In the genomic region with DNA sequence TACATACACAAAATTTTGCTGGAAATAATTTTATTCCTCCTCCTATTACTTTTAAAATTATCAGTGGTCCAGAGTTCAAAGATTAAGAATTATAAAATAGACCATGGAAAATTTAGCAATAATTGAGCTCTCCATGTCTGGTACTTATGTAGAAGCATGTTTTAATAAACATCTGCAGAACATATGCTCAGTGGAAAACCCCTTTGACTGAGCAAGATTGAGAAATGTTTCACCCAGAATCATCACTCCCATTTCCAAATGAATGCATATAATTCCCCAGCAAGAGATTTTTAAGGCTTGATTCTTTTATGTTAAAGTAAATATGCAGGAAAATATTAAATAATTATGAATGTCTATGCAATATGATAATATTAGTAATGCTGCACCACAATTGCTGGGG, we compare ENCODE assay signal across 17 cellular contexts. TPM values are rescaled to one million over a fixed set of nuclear protein-coding genes. Genes with fewer than 3 reads are reported as not detected.
A peak's percentile ranks its signal among the peaks of the same experiment; 100 is the strongest.
DNase-seq lines count a peak whose midpoint lies in the region; ATAC-seq, FAIRE-seq and TF ChIP-seq lines count a peak whose summit lies in the region.
"Had no signal": no experiment of that assay in that cellular context is flagged by ENCODE, and none has a peak within 500 bp of the region (broad histone marks: within the 10 kb centered on the region; RNA-seq: fewer than 3 reads in every experiment).

No MANE protein-coding gene starts in this region.

- H3K56ac ChIP-seq in IMR-90 (ENCODE audit: extremely low read depth, insufficient read depth, low read length) (no peak overlapping the region), mesendoderm (ENCODE audit: low read length) (no peak overlapping the region)

- H2AK5ac ChIP-seq in IMR-90 (ENCODE audit: low read depth, low read length) (no peak overlapping the region), mesendoderm (ENCODE audit: low read length) (no peak overlapping the region)

- no peak overlapping the region for H3K4me2 ChIP-seq in IMR-90 (ENCODE audit: low read depth, low read length)
- no peak overlapping the region for H3K4me2 ChIP-seq in mesendoderm (ENCODE audit: low read length)
- H3K4me2 ChIP-seq: PC-9, SK-N-SH had no signal

- H3K18ac ChIP-seq in IMR-90 (ENCODE audit: low read depth, low read length) (no peak overlapping the region), mesendoderm (ENCODE audit: low read length) (no peak overlapping the region)

- TF ChIP-seq CTCF in IMR-90 (conservative IDR thresholded peaks at IDR 0.05; ENCODE audit: low read depth, low read length): no peak

- POLR2A ChIA-PET in IMR-90 (lab: Charles Lee; ENCODE audit: unreplicated experiment): no interaction called here

- H2BK20ac ChIP-seq in IMR-90 (ENCODE audit: low read depth, low read length): no peak overlapping the region

- no peak overlapping the region for H3K14ac ChIP-seq in IMR-90 (replicated peaks; ENCODE audit: low read depth, low read length)

- no peak for DNase-seq in GM18507 (ENCODE audit: extremely low spot score, insufficient read length, low read depth)
- DNase-seq in IMR-90: peak; percentile 68
- DNase-seq in mesendoderm: no peak
- DNase-seq in stimulated activated CD4-positive, alpha-beta T cell treated with anti-CD3 and anti-CD28 coated beads, Interleukin-15, amount 100 ng/mL, for 24 hours: no peak
- DNase-seq in NCI-H345 treated with DMSO at 0.1 percent for 48 hours (lab: John Stamatoyannopoulos, UW; ENCODE audit: unreplicated experiment): no peak
- DNase-seq: NCI-H1048, NCI-H146, NCI-H2107, NCI-H345, NCI-H69, PC-9, SK-N-SH had no signal

- H2BK15ac ChIP-seq in IMR-90 (ENCODE audit: low read depth, low read length): no peak overlapping the region
- no peak overlapping the region for H2BK15ac ChIP-seq in mesendoderm (replicated peaks; ENCODE audit: low read depth)

- intact Hi-C loops in IMR-90 (cut with micrococcal nuclease): no loop called here

- H3K4me1 Mint-ChIP-seq in stimulated activated memory B cell treated with anti-CD40 and anti-IgM and Interleukin-4, amounts not matched to agents 10 μg/mL and 1 μg/mL and 100 μg/mL, for 72 hours: peaks cover 81% of the 10 kb centered on the region

- H3K4me3 ChIP-seq in IMR-90 (ENCODE audit: insufficient read depth, low read depth, low read length): no peak overlapping the region
- H3K4me3 ChIP-seq in mesendoderm (ENCODE audit: low read length): no peak overlapping the region
- H3K4me3 ChIP-seq: PC-9 had no signal

- no peaks in the 10 kb centered on the region for H4K20me1 ChIP-seq in IMR-90 (ENCODE audit: insufficient read depth, low read length)

- H3K36me3 ChIP-seq in IMR-90 (ENCODE audit: control insufficient read depth, insufficient read depth, low read length) (no peaks in the 10 kb centered on the region), mesendoderm (ENCODE audit: control insufficient read depth, insufficient read depth, low read length) (no peaks in the 10 kb centered on the region)

- H4K8ac ChIP-seq in IMR-90 (ENCODE audit: low read depth in 2 of 2, low read length in 2 of 2): no peak overlapping the region
- H4K8ac ChIP-seq in mesendoderm (ENCODE audit: low read depth, low read length): no peak overlapping the region

- no peak overlapping the region for H2AK9ac ChIP-seq in IMR-90 (replicated peaks; ENCODE audit: low read depth, low read length, poor library complexity)

- H3K9me1 ChIP-seq in IMR-90 (ENCODE audit: insufficient read depth, low read length): 0 out of 2 replicates have a peak, but pooled peaks cover 2% of the 10 kb centered on the region

- H3K9ac ChIP-seq in IMR-90 (ENCODE audit: low read depth, low read length) (no peak overlapping the region), mesendoderm (ENCODE audit: low read length) (no peak overlapping the region)
- H3K9ac ChIP-seq: SK-N-SH had no signal

- no peak overlapping the region for H3K4ac ChIP-seq in IMR-90 (ENCODE audit: low read depth, low read length)
- H3K4ac ChIP-seq in mesendoderm (ENCODE audit: low read depth, low read length): no peak overlapping the region

- FAIRE-seq in GM18507 (lab: Jason Lieb, UNC) (peak; percentile 5), endometrium (lab: Jason Lieb, UNC) (peak; percentile 4)
- FAIRE-seq: H1 had no signal

- no peaks in the 10 kb centered on the region for H3K9me3 ChIP-seq in IMR-90 (ENCODE audit: control insufficient read depth, insufficient read depth, low read length)
- H3K9me3 ChIP-seq: SK-N-SH had no signal

- H2BK120ac ChIP-seq in IMR-90 (ENCODE audit: low read depth, low read length): no peak overlapping the region
- no peak overlapping the region for H2BK120ac ChIP-seq in mesendoderm (ENCODE audit: low read depth, low read length)

- H3K27me3 ChIP-seq in IMR-90 (ENCODE audit: control insufficient read depth, insufficient read depth, low read length) (no peaks in the 10 kb centered on the region; the same call in 1 of the 2 replicates), mesendoderm (ENCODE audit: insufficient read depth, low read length, poor library complexity) (no peaks in the 10 kb centered on the region)

- no peak overlapping the region for H3K4me3 Mint-ChIP-seq in stimulated activated memory B cell treated with anti-CD40 and anti-IgM and Interleukin-4, amounts not matched to agents 10 μg/mL and 1 μg/mL and 100 μg/mL, for 72 hours
- H3K4me3 Mint-ChIP-seq: T-helper 1 cell treated with Interleukin-12 subunit alpha and Interleukin-12 subunit beta and Interleukin-4 antibody, amounts not matched to agents 30 μg/mL and 1 μg/mL, for 36 hours had no signal

- H4K5ac ChIP-seq in IMR-90 (ENCODE audit: low read depth, low read length): no peak overlapping the region
- H4K5ac ChIP-seq in mesendoderm (ENCODE audit: low read length): no peak overlapping the region

- H3K79me1 ChIP-seq in IMR-90 (ENCODE audit: low read depth in 1 of 2, low read length in 2 of 2) (no peaks in the 10 kb centered on the region), mesendoderm (ENCODE audit: low read length) (no peaks in the 10 kb centered on the region)

- in situ Hi-C loops in IMR-90 (cut with MboI; ENCODE audit: low sequenced_read_pairs): no loop called here

- no peak for TF ChIP-seq POLR2A in IMR-90 (IDR thresholded peaks at IDR 0.05; ENCODE audit: low read depth, low read length)

- CTCF ChIA-PET in IMR-90 (lab: Yijun Ruan, JAX): interaction anchor here (1.0 kb wide), 1 partner anchor 26 kb away, joined by 3 read pairs; no protein-coding TSS in a partner anchor

- H3K79me2 ChIP-seq in mesendoderm (ENCODE audit: control insufficient read depth, insufficient read depth, low read length): no peaks in the 10 kb centered on the region

- no peak overlapping the region for H2AFZ ChIP-seq in IMR-90 (replicated peaks; ENCODE audit: low read length, poor library complexity)
- H2AFZ ChIP-seq: PC-9 had no signal

- dilution Hi-C loops in IMR-90 (cut with HindIII; ENCODE audit: low sequenced_read_pairs, unreplicated experiment): no loop called here

- H3K4me1 ChIP-seq in IMR-90 (ENCODE audit: control insufficient read depth, insufficient read depth, low read length): peaks cover 5% of the 10 kb centered on the region; the same call in 1 of the 2 replicates
- no peaks in the 10 kb centered on the region for H3K4me1 ChIP-seq in mesendoderm (ENCODE audit: control insufficient read depth, low read depth, low read length)

- H4K91ac ChIP-seq in IMR-90 (ENCODE audit: insufficient read depth, low read depth, low read length): no peak overlapping the region

- H3K9me3 Mint-ChIP-seq in stimulated activated memory B cell treated with anti-CD40 and anti-IgM and Interleukin-4, amounts not matched to agents 10 μg/mL and 1 μg/mL and 100 μg/mL, for 72 hours: peaks cover 2% of the 10 kb centered on the region
- H3K9me3 Mint-ChIP-seq: T-helper 1 cell treated with Interleukin-12 subunit alpha and Interleukin-12 subunit beta and Interleukin-4 antibody, amounts not matched to agents 30 μg/mL and 1 μg/mL, for 36 hours had no signal

- no peak for ATAC-seq in IMR-90 (ENCODE audit: low read depth)
- ATAC-seq in stimulated activated memory B cell treated with anti-CD40 and anti-IgM and Interleukin-4, amounts not matched to agents 10 μg/mL and 1 μg/mL and 100 μg/mL, for 72 hours: no peak
- ATAC-seq: Right ventricle myocardium inferior had no signal

- no peaks in the 10 kb centered on the region for H3K36me3 Mint-ChIP-seq in stimulated activated memory B cell treated with anti-CD40 and anti-IgM and Interleukin-4, amounts not matched to agents 10 μg/mL and 1 μg/mL and 100 μg/mL, for 72 hours

- no TSS peak for BruUV-seq in IMR-90 (replicated peaks; lab: Mats Ljungman, UMichigan)

- H2BK5ac ChIP-seq in IMR-90 (ENCODE audit: low read depth, low read length, poor library complexity, severe bottlenecking) (no peak overlapping the region), mesendoderm (ENCODE audit: low read length) (no peak overlapping the region)

- H3K23ac ChIP-seq in IMR-90 (ENCODE audit: low read depth, low read length) (no peak overlapping the region), mesendoderm (ENCODE audit: low read length) (no peak overlapping the region)

- no peak for TF ChIP-seq RAD21 in IMR-90 (IDR thresholded peaks at IDR 0.05; ENCODE audit: low read length)

- no peaks in the 10 kb centered on the region for H3K27me3 Mint-ChIP-seq in stimulated activated memory B cell treated with anti-CD40 and anti-IgM and Interleukin-4, amounts not matched to agents 10 μg/mL and 1 μg/mL and 100 μg/mL, for 72 hours

- H3K27ac Mint-ChIP-seq in stimulated activated memory B cell treated with anti-CD40 and anti-IgM and Interleukin-4, amounts not matched to agents 10 μg/mL and 1 μg/mL and 100 μg/mL, for 72 hours: peak overlapping the region; percentile 94
- H3K27ac Mint-ChIP-seq: T-helper 1 cell treated with Interleukin-12 subunit alpha and Interleukin-12 subunit beta and Interleukin-4 antibody, amounts not matched to agents 30 μg/mL and 1 μg/mL, for 36 hours had no signal

- H3K27ac ChIP-seq in IMR-90 (ENCODE audit: insufficient read depth, low read length) (no peak overlapping the region), mesendoderm (ENCODE audit: low read depth, low read length) (no peak overlapping the region)
- H3K27ac ChIP-seq: PC-9 had no signal

TF ChIP-seq in IMR-90, 13 proteins besides CTCF, POLR2A, EP300 and RAD21:
- no peak for TF ChIP-seq FOS (IDR thresholded peaks at IDR 0.05; ENCODE audit: low read depth, low read length)
- TF ChIP-seq MAZ (IDR thresholded peaks at IDR 0.05; ENCODE audit: borderline replicate concordance, low read depth, low read length): no peak
- no peak for TF ChIP-seq MAFK (IDR thresholded peaks at IDR 0.05; ENCODE audit: low read depth, low read length)
- TF ChIP-seq CEBPB (IDR thresholded peaks at IDR 0.05; ENCODE audit: low read depth, low read length): no peak
- TF ChIP-seq RFX5 (IDR thresholded peaks at IDR 0.05; ENCODE audit: low read depth, low read length): no peak
- no peak for TF ChIP-seq SMC3 (IDR thresholded peaks at IDR 0.05; ENCODE audit: low read depth, low read length)
- TF ChIP-seq CHD1 (IDR thresholded peaks at IDR 0.05; ENCODE audit: low read depth, low read length): no peak

RNA-seq across cellular contexts. Expression of a gene that starts 45.8 kb away (rescaled TPM):
- 83.3 and 91.9 TPM in 2 replicates for total RNA-seq in IMR-90 (2012; rRNA removed)
- 49.7 and 54.0 TPM in 2 replicates for polyA plus RNA-seq in IMR-90 (2012; rRNA removed)
- polyA plus RNA-seq in IMR-90 (2012; cell fraction: cytosol; rRNA removed): 20.3 and 32.9 TPM in 2 replicates
- 17.8 and 73.1 TPM in 2 replicates for polyA plus RNA-seq in IMR-90 (2012; cell fraction: nucleus; rRNA removed; ENCODE audit: low replicate concordance)
- polyA plus RNA-seq in mesendoderm (2013, experiment 1 of 2): 85.9 TPM
- polyA plus RNA-seq in mesendoderm (2013, experiment 2 of 2): 89.4 TPM
